In genomic region chr6:1575213-1576041, GRCh38 we compare ENCODE assay signal across 10 cellular contexts. TPM values are rescaled to one million over a fixed set of nuclear protein-coding genes. Genes with fewer than 3 reads are reported as not detected.
A peak's percentile ranks its signal among the peaks of the same experiment; 100 is the strongest.
DNase-seq lines count a peak whose midpoint lies in the region; ATAC-seq and TF ChIP-seq lines count a peak whose summit lies in the region.
"Had no signal": no experiment of that assay in that cellular context is flagged by ENCODE, and none has a peak within 500 bp of the region (broad histone marks: within the 10 kb centered on the region; RNA-seq: fewer than 3 reads in every experiment).

No MANE protein-coding gene starts in this region.

- TF ChIP-seq CTCF in mesothelial cell of epicardium (IDR thresholded peaks at IDR 0.05; ENCODE audit: unreplicated experiment) (no peak), thyroid gland (IDR thresholded peaks at IDR 0.05) (no peak)

- TF ChIP-seq POLR2A in thyroid gland (IDR thresholded peaks at IDR 0.05), result peak in 1 of 2 donors; percentile 17

- no peak for ATAC-seq in HG03565 (IDR thresholded peaks at IDR 0.05; ENCODE audit: unreplicated experiment)
- ATAC-seq: activated CD4-positive, alpha-beta T cell treated with anti-CD3 and anti-CD28 coated beads for 36 hours had no signal

- H3K4me1 ChIP-seq in thyroid gland, result peaks cover 7 to 15% of the 10 kb centered on the region in 2 donors

- H3K27me3 ChIP-seq in thyroid gland, result no peaks in the 10 kb centered on the region

- 21 to 24% methylated on average over 14 to 16 of the region's 16 CpGs for WGBS in thyroid gland, 2 donors

- H3K9me3 ChIP-seq in thyroid gland, result no peaks in the 10 kb centered on the region

- H3K36me3 ChIP-seq in thyroid gland, result no peaks in the 10 kb centered on the region

- DNase-seq in LHCN-M2 (ENCODE audit: low read depth) (peak; percentile 50), mesothelial cell of epicardium (ENCODE audit: low spot score in 2 of 2, unreplicated experiment in 2 of 2) (no peak), thyroid gland (peak; percentile 76 to 78), NCI-H446 treated with DMSO at 0.1 percent for 48 hours (lab: John Stamatoyannopoulos, UW) (no peak), NCI-H69 (lab: John Stamatoyannopoulos, UW) (no peak)
- DNase-seq: activated CD4-positive, alpha-beta T cell treated with anti-CD3 and anti-CD28 coated beads for 36 hours; cerebellar nuclear complex; immature natural killer cell had no signal

- peaks cover 17% of the 10 kb centered on the region for H3K9me3 Mint-ChIP-seq in mesothelial cell of epicardium

- no peaks in the 10 kb centered on the region for H3K27me3 Mint-ChIP-seq in mesothelial cell of epicardium (ENCODE audit: low read depth)

- no peak overlapping the region for H3K4me3 ChIP-seq in thyroid gland (replicated peaks in 1 of 3)

- peak overlapping the region; percentile 15 for H3K4me3 Mint-ChIP-seq in mesothelial cell of epicardium
- H3K4me3 Mint-ChIP-seq: activated CD4-positive, alpha-beta T cell treated with anti-CD3 and anti-CD28 coated beads for 36 hours; immature natural killer cell had no signal

- H3K4me1 Mint-ChIP-seq in mesothelial cell of epicardium, result peaks cover 23% of the 10 kb centered on the region
- H3K4me1 Mint-ChIP-seq: activated CD4-positive, alpha-beta T cell treated with anti-CD3 and anti-CD28 coated beads for 36 hours; immature natural killer cell had no signal

- intact Hi-C loops in thyroid gland (cut with DNase I), result no loop called here

- H3K27ac ChIP-seq in cingulate gyrus (ENCODE audit: low read depth, low read length) (peak overlapping the region; percentile 70), thyroid gland (peak overlapping the region; percentile 61 to 85 (median 62))

- H3K36me3 Mint-ChIP-seq in mesothelial cell of epicardium, result peaks cover 4% of the 10 kb centered on the region

- H3K27ac Mint-ChIP-seq in mesothelial cell of epicardium, result peak overlapping the region; percentile 70
- H3K27ac Mint-ChIP-seq: activated CD4-positive, alpha-beta T cell treated with anti-CD3 and anti-CD28 coated beads for 36 hours; immature natural killer cell had no signal

RNA-seq across cellular contexts. Expression of gene FOXC1, which starts 34.3 kb away (rescaled TPM):
- total RNA-seq in LHCN-M2 (2014; rRNA removed) (1.8 and 2.1 TPM in 2 replicates), mesothelial cell of epicardium (49.8 to 52.2 TPM (median 50.5 TPM) in 3 replicates), thyroid gland (1 to 10 TPM; 3.8 to 8.1 (median 5.5) TPM)
- 1.1 TPM for polyA plus RNA-seq in LHCN-M2 (2012)

Comparison
In these comparisons a context has a peak if more than half of its experiments do, and no peak if none do; other contexts are left out.
1. DNase-seq: peak in LHCN-M2 (single experiment) and thyroid gland (2 of 2); none in mesothelial cell of epicardium (0 of 2), NCI-H446 treated with DMSO at 0.1 percent for 48 hours (single experiment) and NCI-H69 (single experiment).